ENCODE assay signal across 29 cellular contexts in the genomic region with DNA sequence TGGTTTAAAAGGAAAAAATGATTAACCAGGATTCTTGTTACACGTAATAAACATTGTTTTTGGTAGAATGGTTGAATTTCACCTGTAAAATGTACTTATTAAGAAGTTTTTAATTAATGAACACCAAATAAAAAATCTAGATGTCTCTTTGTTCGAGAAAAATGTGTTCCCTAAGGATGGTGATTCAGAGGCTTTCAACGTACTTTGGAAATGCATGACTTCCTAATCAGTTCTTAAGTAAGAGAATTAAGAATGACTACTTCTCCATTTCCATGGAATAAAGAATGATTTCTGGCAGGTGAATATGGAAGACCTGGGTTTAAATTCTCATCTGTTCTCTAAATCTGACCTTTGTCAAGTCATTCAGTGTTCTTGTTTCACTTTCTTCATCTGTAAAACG.
"Had no signal": no experiment of that assay in that cellular context is flagged by ENCODE, and none has a peak within 500 bp of the region (broad histone marks: within the 10 kb centered on the region; RNA-seq: fewer than 3 reads in every experiment).

No MANE protein-coding gene starts in this region.

- H3K4me3 ChIP-seq: body of pancreas, heart left ventricle had no signal

- H3K36me3 ChIP-seq: heart left ventricle, WERI-Rb-1 had no signal

- H3K9me3 ChIP-seq: body of pancreas, heart left ventricle had no signal

- H3K27ac ChIP-seq: body of pancreas, heart left ventricle, WERI-Rb-1 had no signal

- H3K36me3 Mint-ChIP-seq: activated naive CD8-positive, alpha-beta T cell had no signal

- H3K4me3 Mint-ChIP-seq: activated B cell treated with CpG ODN at 0.5 μM for 24 hours; activated CD4-positive, alpha-beta memory T cell treated with anti-CD3 and anti-CD28 coated beads, Interleukin-2, amount 10 ng/mL, durations not matched to agents 7 days and 5 days; activated CD4-positive, alpha-beta T cell treated with anti-CD3 and anti-CD28 coated beads for 36 hours; activated CD4-positive, alpha-beta T cell treated with anti-CD3 and anti-CD28 coated beads, Interleukin-2, amount 10 ng/mL, durations not matched to agents 24 days and 14 days; activated naive CD8-positive, alpha-beta T cell; activated T-cell treated with anti-CD3 and anti-CD28 coated beads, Interleukin-2, amount 50 U/mL, for 4 hours; activated T-helper 17 cell treated with anti-CD3 and anti-CD28 coated beads, Interleukin-2, amount 50 U/mL, for 72 hours; T-helper 17 cell; T-helper 2 cell treated with Interferon-gamma antibody and Interleukin-4, amounts not matched to agents 5 μg/mL and 100 μg/mL, for 36 hours had no signal

- H3K27ac Mint-ChIP-seq: activated B cell treated with CpG ODN at 0.5 μM for 24 hours; activated CD4-positive, alpha-beta memory T cell treated with anti-CD3 and anti-CD28 coated beads, Interleukin-2, amount 10 ng/mL, durations not matched to agents 7 days and 5 days; activated CD4-positive, alpha-beta T cell treated with anti-CD3 and anti-CD28 coated beads for 36 hours; activated CD4-positive, alpha-beta T cell treated with anti-CD3 and anti-CD28 coated beads, Interleukin-2, amount 10 ng/mL, durations not matched to agents 24 days and 14 days; activated naive CD8-positive, alpha-beta T cell; activated T-helper 17 cell treated with anti-CD3 and anti-CD28 coated beads, Interleukin-2, amount 50 U/mL, for 72 hours; T-helper 17 cell; T-helper 2 cell treated with Interferon-gamma antibody and Interleukin-4, amounts not matched to agents 5 μg/mL and 100 μg/mL, for 36 hours had no signal

- H3K4me1 ChIP-seq: body of pancreas, heart left ventricle had no signal

- H3K27me3 Mint-ChIP-seq: activated B cell treated with CpG ODN at 0.5 μM for 24 hours; activated CD4-positive, alpha-beta memory T cell treated with anti-CD3 and anti-CD28 coated beads, Interleukin-2, amount 10 ng/mL, durations not matched to agents 7 days and 5 days; activated CD4-positive, alpha-beta T cell treated with anti-CD3 and anti-CD28 coated beads for 36 hours; activated CD4-positive, alpha-beta T cell treated with anti-CD3 and anti-CD28 coated beads, Interleukin-2, amount 10 ng/mL, durations not matched to agents 24 days and 14 days; activated naive CD8-positive, alpha-beta T cell; activated T-helper 17 cell treated with anti-CD3 and anti-CD28 coated beads, Interleukin-2, amount 50 U/mL, for 72 hours; T-helper 17 cell had no signal

- DNase-seq: activated B cell treated with CpG ODN at 0.5 μM for 24 hours; activated CD4-positive, alpha-beta memory T cell treated with anti-CD3 and anti-CD28 coated beads, Interleukin-2, amount 10 ng/mL, durations not matched to agents 7 days and 5 days; activated CD4-positive, alpha-beta T cell treated with anti-CD3 and anti-CD28 coated beads for 36 hours; activated CD4-positive, alpha-beta T cell treated with anti-CD3 and anti-CD28 coated beads, Interleukin-2, amount 10 ng/mL, durations not matched to agents 24 days and 14 days; activated CD4-positive, CD25-positive, alpha-beta regulatory T cell treated with anti-CD3 and anti-CD28 coated beads, Interleukin-2, amount 50 U/mL, for 72 hours; activated CD8-positive, alpha-beta memory T cell treated with anti-CD3 and anti-CD28 coated beads, Interleukin-2, amount 50 U/mL, for 48 hours; activated effector memory CD4-positive, alpha-beta T cell treated with Interleukin-2 at 50 U/mL for 16 hours; activated gamma-delta T cell treated with Interleukin-2 at 50 U/mL for 16 hours; activated naive CD4-positive, alpha-beta T cell treated with anti-CD3 and anti-CD28 coated beads, Interleukin-2, amount 50 U/mL, for 16 hours; activated naive CD4-positive, alpha-beta T cell treated with Interleukin-2 at 50 U/mL for 16 hours; activated T-cell treated with anti-CD3 and anti-CD28 coated beads for 4 hours; activated T-cell treated with anti-CD3 and anti-CD28 coated beads, Interleukin-2, amount 50 U/mL, for 4 hours; amygdala; aorta; body of pancreas; caudate nucleus; cortex of kidney; dermis blood vessel endothelial cell; effector CD4-positive, alpha-beta T cell; foreskin fibroblast; heart left ventricle; T-helper 1 cell; T-helper 17 cell; T1000; WERI-Rb-1 had no signal

- H3K4me1 Mint-ChIP-seq: activated B cell treated with CpG ODN at 0.5 μM for 24 hours; activated CD4-positive, alpha-beta memory T cell treated with anti-CD3 and anti-CD28 coated beads, Interleukin-2, amount 10 ng/mL, durations not matched to agents 7 days and 5 days; activated CD4-positive, alpha-beta T cell treated with anti-CD3 and anti-CD28 coated beads for 36 hours; activated CD4-positive, alpha-beta T cell treated with anti-CD3 and anti-CD28 coated beads, Interleukin-2, amount 10 ng/mL, durations not matched to agents 24 days and 14 days; activated T-helper 17 cell treated with anti-CD3 and anti-CD28 coated beads, Interleukin-2, amount 50 U/mL, for 72 hours; T-helper 17 cell had no signal

- ATAC-seq: activated CD4-positive, alpha-beta T cell treated with anti-CD3 and anti-CD28 coated beads for 36 hours; activated T-cell treated with anti-CD3 and anti-CD28 coated beads, Interleukin-2, amount 50 U/mL, for 4 hours; activated T-helper 17 cell treated with anti-CD3 and anti-CD28 coated beads, Interleukin-2, amount 50 U/mL, for 72 hours; body of pancreas; esophagus mucosa; heart left ventricle; T-helper 17 cell had no signal

- H3K27me3 ChIP-seq: body of pancreas, heart left ventricle had no signal
